8 cellular contexts compared by ENCODE assay signal in genomic region chr11:9209604-9210003, GRCh38. TPM values are rescaled to one million over a fixed set of nuclear protein-coding genes. Genes with fewer than 3 reads are reported as not detected.
A peak's percentile ranks its signal among the peaks of the same experiment; 100 is the strongest.
DNase-seq lines count a peak whose midpoint lies in the region; ATAC-seq and TF ChIP-seq lines count a peak whose summit lies in the region.
"Not testable (repeated sequence)": the region's sequence is repeated elsewhere in the genome, so short reads cannot be mapped to it uniquely, and the experiment has no call there.

No MANE protein-coding gene starts in this region.

- intact Hi-C loops in CD8-positive, alpha-beta T cell (cut with DNase I, micrococcal nuclease) = not testable (repeated sequence)

- H3K36me3 ChIP-seq in CD8-positive, alpha-beta T cell (ENCODE audit: insufficient read depth, low read length) = not testable (repeated sequence)
- peaks cover 15% of the 10 kb centered on the region for H3K36me3 ChIP-seq in HUES48 (ENCODE audit: control insufficient read depth, insufficient read depth, low read length)
- peaks cover 15% of the 10 kb centered on the region for H3K36me3 ChIP-seq in endodermal cell (ENCODE audit: control insufficient read depth, insufficient read depth, low read length)

- WGBS in endodermal cell (ENCODE audit: insufficient coverage in 1 of 2, insufficient read length in 1 of 2), 2 experiments = 89 to 97% methylated on average over 4 of the region's 4 CpGs

- TF ChIP-seq CTCF in CD8-positive, alpha-beta T cell (IDR thresholded peaks at IDR 0.05); endodermal cell (conservative IDR thresholded peaks at IDR 0.05): not testable (repeated sequence)

- not testable (repeated sequence) for ATAC-seq in CD8-positive, alpha-beta T cell
- ATAC-seq in GM19463 (IDR thresholded peaks at IDR 0.05; ENCODE audit: unreplicated experiment) = peak; percentile 31
- peak; percentile 10 for ATAC-seq in HG02798 (IDR thresholded peaks at IDR 0.05; ENCODE audit: poor library complexity, unreplicated experiment)
- peak; percentile 58 for ATAC-seq in stimulated activated effector memory CD8-positive, alpha-beta T cell treated with anti-CD3 and anti-CD28 coated beads, Interleukin-12 subunit alpha, Interleukin-12 subunit beta, amount 100 ng/mL, for 72 hours

- peaks cover 57% of the 10 kb centered on the region for H3K4me1 Mint-ChIP-seq in CD8-positive, alpha-beta T cell (ENCODE audit: low read depth)
- H3K4me1 Mint-ChIP-seq in activated naive CD8-positive, alpha-beta T cell (ENCODE audit: low read depth) = peaks cover 66% of the 10 kb centered on the region
- H3K4me1 Mint-ChIP-seq in endodermal cell = peaks cover 36% of the 10 kb centered on the region
- peaks cover 37% of the 10 kb centered on the region for H3K4me1 Mint-ChIP-seq in stimulated activated effector memory CD8-positive, alpha-beta T cell treated with anti-CD3 and anti-CD28 coated beads, Interleukin-12 subunit alpha, Interleukin-12 subunit beta, amount 100 ng/mL, for 72 hours

- not testable (repeated sequence) for H3K9me3 ChIP-seq in CD8-positive, alpha-beta T cell (ENCODE audit: low read length); HUES48 (ENCODE audit: control insufficient read depth, insufficient read depth, low read length); endodermal cell (ENCODE audit: control insufficient read depth, low read length)

- H3K4me3 Mint-ChIP-seq in CD8-positive, alpha-beta T cell; endodermal cell: not testable (repeated sequence)
- peak overlapping the region; percentile 55 for H3K4me3 Mint-ChIP-seq in activated naive CD8-positive, alpha-beta T cell
- peak overlapping the region; percentile 1 for H3K4me3 Mint-ChIP-seq in stimulated activated effector memory CD8-positive, alpha-beta T cell treated with anti-CD3 and anti-CD28 coated beads, Interleukin-12 subunit alpha, Interleukin-12 subunit beta, amount 100 ng/mL, for 72 hours

- not testable (repeated sequence) for H3K27me3 ChIP-seq in CD8-positive, alpha-beta T cell (ENCODE audit: insufficient read depth, low read length); HUES48 (ENCODE audit: control insufficient read depth, insufficient read depth, low read length); endodermal cell (ENCODE audit: control insufficient read depth, insufficient read depth, low read length, poor library complexity, severe bottlenecking)

- peak overlapping the region; percentile 58 for H3K27ac Mint-ChIP-seq in CD8-positive, alpha-beta T cell
- H3K27ac Mint-ChIP-seq in activated naive CD8-positive, alpha-beta T cell = peak overlapping the region; percentile 82
- H3K27ac Mint-ChIP-seq in endodermal cell = peak overlapping the region; percentile 32
- H3K27ac Mint-ChIP-seq in stimulated activated effector memory CD8-positive, alpha-beta T cell treated with anti-CD3 and anti-CD28 coated beads, Interleukin-12 subunit alpha, Interleukin-12 subunit beta, amount 100 ng/mL, for 72 hours = peak overlapping the region; percentile 4

- CTCF ChIA-PET in CD8-positive, alpha-beta T cell (lab: Charles Lee) = not testable (repeated sequence)

- H3K9ac ChIP-seq in HUES48 (ENCODE audit: low read depth, low read length); endodermal cell (ENCODE audit: extremely low read depth, low read length, poor library complexity, severe bottlenecking): not testable (repeated sequence)

- not testable (repeated sequence) for H3K27me3 Mint-ChIP-seq in CD8-positive, alpha-beta T cell (ENCODE audit: low read depth); activated naive CD8-positive, alpha-beta T cell; endodermal cell (ENCODE audit: insufficient read depth)

- not testable (repeated sequence) for H3K9me3 Mint-ChIP-seq in CD8-positive, alpha-beta T cell; activated naive CD8-positive, alpha-beta T cell (ENCODE audit: low read depth); endodermal cell; stimulated activated effector memory CD8-positive, alpha-beta T cell treated with anti-CD3 and anti-CD28 coated beads, Interleukin-12 subunit alpha, Interleukin-12 subunit beta, amount 100 ng/mL, for 72 hours

- H3K36me3 Mint-ChIP-seq in CD8-positive, alpha-beta T cell; activated naive CD8-positive, alpha-beta T cell; endodermal cell (ENCODE audit: low read depth); stimulated activated effector memory CD8-positive, alpha-beta T cell treated with anti-CD3 and anti-CD28 coated beads, Interleukin-12 subunit alpha, Interleukin-12 subunit beta, amount 100 ng/mL, for 72 hours: not testable (repeated sequence)

- H3K27ac ChIP-seq in CD8-positive, alpha-beta T cell (ENCODE audit: low read depth, low read length); endodermal cell (ENCODE audit: low read depth, low read length): not testable (repeated sequence)
- peak overlapping the region; percentile 24 for H3K27ac ChIP-seq in HUES48 (ENCODE audit: low read depth, low read length)

- H3K4me1 ChIP-seq in CD8-positive, alpha-beta T cell (ENCODE audit: insufficient read depth, low read length) = peaks cover 24% of the 10 kb centered on the region
- H3K4me1 ChIP-seq in HUES48 (ENCODE audit: control insufficient read depth, insufficient read depth, low read length) = peaks cover 11% of the 10 kb centered on the region
- H3K4me1 ChIP-seq in endodermal cell (ENCODE audit: control insufficient read depth, insufficient read depth, low read length) = not testable (repeated sequence)

- H3K4me3 ChIP-seq in CD8-positive, alpha-beta T cell (ENCODE audit: low read depth, low read length); HUES48 (ENCODE audit: low read depth, low read length); endodermal cell (ENCODE audit: low read length): not testable (repeated sequence)

- DNase-seq in CD8-positive, alpha-beta T cell; endodermal cell; stimulated activated effector memory CD8-positive, alpha-beta T cell treated with anti-CD3 and anti-CD28 coated beads, Interleukin-12 subunit alpha, Interleukin-12 subunit beta, amount 100 ng/mL, for 72 hours (ENCODE audit: low spot score in 2 of 2): not testable (repeated sequence)
- DNase-seq in activated CD4-positive, alpha-beta T cell treated with anti-CD3 and anti-CD28 coated beads for 48 hours = peak; percentile 28

- POLR2A ChIA-PET in CD8-positive, alpha-beta T cell (lab: Charles Lee) = not testable (repeated sequence)

RNA-seq across cellular contexts. Expression of gene DENND5A, which starts 55.5 kb away (rescaled TPM):
- total RNA-seq in CD8-positive, alpha-beta T cell = 10 to 100 TPM; 78.8 to 81.7 TPM
- 100 to 1,000 TPM; 119 to 171 TPM for total RNA-seq in endodermal cell
- 97.0 TPM for polyA plus RNA-seq in endodermal cell (2013, experiment 1 of 2)
- 94.8 TPM for polyA plus RNA-seq in endodermal cell (2013, experiment 2 of 2)

Comparison
In these comparisons a context has a peak if more than half of its experiments do, and no peak if none do; other contexts are left out.
1. H3K27ac Mint-ChIP-seq: peak in every context shown above with its lines; median percentile 82 in activated naive CD8-positive, alpha-beta T cell; 58 in CD8-positive, alpha-beta T cell; 32 in endodermal cell; 4 in stimulated activated effector memory CD8-positive, alpha-beta T cell treated with anti-CD3 and anti-CD28 coated beads, Interleukin-12 subunit alpha, Interleukin-12 subunit beta, amount 100 ng/mL, for 72 hours.